In genomic region chr18:9594782-9595181, GRCh38 we compare ENCODE assay signal across 8 cellular contexts. TPM values are rescaled to one million over a fixed set of nuclear protein-coding genes. Genes with fewer than 3 reads are reported as not detected.
DNase-seq lines count a peak whose midpoint lies in the region; ATAC-seq and TF ChIP-seq lines count a peak whose summit lies in the region.

No MANE protein-coding gene starts in this region.

- H3K36me3 Mint-ChIP-seq in brain: peaks cover 79% of the 10 kb centered on the region
- H3K36me3 Mint-ChIP-seq in neural crest cell (ENCODE audit: low read depth): peaks cover 44% of the 10 kb centered on the region
- H3K36me3 Mint-ChIP-seq in T-helper 2 cell treated with Interferon-gamma antibody and Interleukin-4, amounts not matched to agents 5 μg/mL and 100 μg/mL, for 36 hours (ENCODE audit: low read depth): peaks cover 26% of the 10 kb centered on the region

- H3K4me3 Mint-ChIP-seq in brain (no peak overlapping the region), neural crest cell (no peak overlapping the region)
- no peak overlapping the region for H3K4me3 Mint-ChIP-seq in T-helper 2 cell treated with Interferon-gamma antibody and Interleukin-4, amounts not matched to agents 5 μg/mL and 100 μg/mL, for 36 hours

- peaks cover 2% of the 10 kb centered on the region for H3K27me3 Mint-ChIP-seq in brain
- H3K27me3 Mint-ChIP-seq in neural crest cell (ENCODE audit: low read depth): no peaks in the 10 kb centered on the region
- no peaks in the 10 kb centered on the region for H3K27me3 Mint-ChIP-seq in T-helper 2 cell treated with Interferon-gamma antibody and Interleukin-4, amounts not matched to agents 5 μg/mL and 100 μg/mL, for 36 hours (ENCODE audit: low read depth)

- TF ChIP-seq CTCF in brain (conservative IDR thresholded peaks at IDR 0.05) (no peak), neural crest cell (conservative IDR thresholded peaks at IDR 0.05) (no peak)

- H3K27ac Mint-ChIP-seq in brain: peak overlapping the region in 3 of 5 experiments; percentile 8 to 41 (median 19)
- peak overlapping the region; percentile 1 for H3K27ac Mint-ChIP-seq in neural crest cell (ENCODE audit: unreplicated experiment)
- no peak overlapping the region for H3K27ac Mint-ChIP-seq in T-helper 2 cell treated with Interferon-gamma antibody and Interleukin-4, amounts not matched to agents 5 μg/mL and 100 μg/mL, for 36 hours

- peaks cover 22% of the 10 kb centered on the region for H3K4me1 Mint-ChIP-seq in brain
- H3K4me1 Mint-ChIP-seq in neural crest cell: peaks cover 22% of the 10 kb centered on the region
- H3K4me1 Mint-ChIP-seq in T-helper 2 cell treated with Interferon-gamma antibody and Interleukin-4, amounts not matched to agents 5 μg/mL and 100 μg/mL, for 36 hours (ENCODE audit: low read depth): peaks cover 12% of the 10 kb centered on the region

- ATAC-seq in GM18861 (IDR thresholded peaks at IDR 0.05; ENCODE audit: unreplicated experiment) (peak; percentile 58), HG02840 (IDR thresholded peaks at IDR 0.05; ENCODE audit: low FRiP score, unreplicated experiment) (peak; percentile 58)

- peaks cover 24 to 33% (median 30%) of the 10 kb centered on the region in 5 experiments for H3K9me3 Mint-ChIP-seq in brain
- H3K9me3 Mint-ChIP-seq in neural crest cell: peaks cover 4% of the 10 kb centered on the region
- H3K9me3 Mint-ChIP-seq in T-helper 2 cell treated with Interferon-gamma antibody and Interleukin-4, amounts not matched to agents 5 μg/mL and 100 μg/mL, for 36 hours: peaks cover 18% of the 10 kb centered on the region

- no peak for DNase-seq in neural crest cell (ENCODE audit: low read depth, low spot score)
- DNase-seq in 8988T: no peak
- DNase-seq in NCI-H226: no peak
- no peak for DNase-seq in T-helper 2 cell treated with Interferon-gamma antibody and Interleukin-4, amounts not matched to agents 5 μg/mL and 100 μg/mL, for 36 hours (ENCODE audit: low spot score)
- DNase-seq in GM19240 (ENCODE audit: insufficient read length, low spot score): no peak

RNA-seq across cellular contexts. Expression of gene PPP4R1, which starts 19.6 kb away (rescaled TPM):
- polyA plus RNA-seq in brain (ENCODE audit: insufficient read depth, low read depth, low replicate concordance): 35.5 TPM
- total RNA-seq in neural crest cell: 136 and 138 TPM in 2 replicates
